In genomic region chr1:57600424-57600823, GRCh38 we compare ENCODE assay signal across 25 cellular contexts.
"Had no signal": no experiment of that assay in that cellular context is flagged by ENCODE, and none has a peak within 500 bp of the region (broad histone marks: within the 10 kb centered on the region; RNA-seq: fewer than 3 reads in every experiment).

No MANE protein-coding gene starts in this region.

- H3K4me1 ChIP-seq: ascending aorta, pancreas had no signal

- DNase-seq: activated T-cell treated with anti-CD3 and anti-CD28 coated beads, Interleukin-2, amount 50 U/mL, for 24 hours; brain microvascular endothelial cell; dorsolateral prefrontal cortex; effector memory CD8-positive, alpha-beta T cell; hypothalamus; left ventricle myocardium superior; mammary epithelial cell; midbrain; natural killer cell; pancreas; psoas muscle; stimulated activated CD4-positive, alpha-beta T cell treated with anti-CD3 and anti-CD28 coated beads, Interleukin-12 subunit alpha, Interleukin-12 subunit beta, amount 100 ng/mL, for 4 hours; stimulated activated CD4-positive, alpha-beta T cell treated with anti-CD3 and anti-CD28 coated beads, Interleukin-4, amount 100 ng/mL, for 4 hours; stimulated activated naive CD8-positive, alpha-beta T cell treated with anti-CD3 and anti-CD28 coated beads, Interleukin-15, amount 100 ng/mL, for 72 hours; T-helper 1 cell; tibial artery had no signal

- H3K36me3 ChIP-seq: ascending aorta, brain microvascular endothelial cell, esophagus muscularis mucosa, neutrophil, pancreas, right atrium auricular region, tibial artery had no signal

- ATAC-seq: activated naive CD4-positive, alpha-beta T cell treated with anti-CD3 and anti-CD28 coated beads, Interleukin-2, amount 50 U/mL, for 72 hours; activated T-helper 17 cell treated with anti-CD3 and anti-CD28 coated beads, Interleukin-2, amount 50 U/mL, for 72 hours; effector memory CD8-positive, alpha-beta T cell; left ventricle myocardium superior; natural killer cell; pancreas; psoas muscle; stimulated activated naive CD8-positive, alpha-beta T cell treated with anti-CD3 and anti-CD28 coated beads, Interleukin-15, amount 100 ng/mL, for 72 hours had no signal

- H3K27me3 ChIP-seq: ascending aorta, brain microvascular endothelial cell, esophagus muscularis mucosa, neutrophil, pancreas, right atrium auricular region, tibial artery had no signal

- FAIRE-seq: colon, frontal cortex, islet of Langerhans, pancreas had no signal

- H3K9me3 ChIP-seq: ascending aorta, esophagus muscularis mucosa, neutrophil, pancreas, psoas muscle, right atrium auricular region, tibial artery had no signal

- H3K4me3 ChIP-seq: ascending aorta, dorsolateral prefrontal cortex, esophagus muscularis mucosa, pancreas, psoas muscle, right atrium auricular region, tibial artery had no signal

- H3K27ac ChIP-seq: ascending aorta, brain microvascular endothelial cell, dorsolateral prefrontal cortex, esophagus muscularis mucosa, neutrophil, pancreas, psoas muscle, right atrium auricular region, tibial artery had no signal
